ENCODE assay signal across 8 cellular contexts in genomic region chr17:30477083-30477757, GRCh38. TPM values are rescaled to one million over a fixed set of nuclear protein-coding genes. Genes with fewer than 3 reads are reported as not detected.
DNase-seq lines count a peak whose midpoint lies in the region; ATAC-seq, FAIRE-seq and TF ChIP-seq lines count a peak whose summit lies in the region.

Gene GOSR1, plus strand, starts transcription at chr17:30477408. Its CDS starts 26 bp downstream, at chr17:30477434.

- H3K4me1 ChIP-seq in A549, result peaks cover 14% of the 10 kb centered on the region; the same call in 2 of the 3 replicates
- no peaks in the 10 kb centered on the region for H3K4me1 ChIP-seq in iPS DF 6.9 (ENCODE audit: control insufficient read depth, insufficient read depth, low read length)
- H3K4me1 ChIP-seq in gastrocnemius medialis, result peaks cover 18 to 19% of the 10 kb centered on the region in 2 donors

- peak; percentile 98 for FAIRE-seq in A549 (lab: Jason Lieb, UNC)

- H3K36me3 ChIP-seq in brain microvascular endothelial cell (replicated peaks) (peaks cover 22% of the 10 kb centered on the region), iPS DF 6.9 (ENCODE audit: control insufficient read depth, insufficient read depth, low read length) (no peaks in the 10 kb centered on the region; the same call in 1 of the 2 replicates), gastrocnemius medialis (peaks cover 0 to 27% of the 10 kb centered on the region in 2 donors)

- peak within 1 kb of the TSS; percentile 95 for H3K27ac ChIP-seq in A549
- peak within 1 kb of the TSS; percentile 98 for H3K27ac ChIP-seq in brain microvascular endothelial cell
- H3K27ac ChIP-seq in iPS DF 6.9 (ENCODE audit: low read length), result no peak within 1 kb of the TSS
- H3K27ac ChIP-seq in gastrocnemius medialis, result peak within 1 kb of the TSS; percentile 89 to 97 (median 94)

- no peak for TF ChIP-seq EP300 in A549 (IDR thresholded peaks at IDR 0.05)

- peak within 1 kb of the TSS; percentile 77 for H3K4me3 ChIP-seq in A549
- H3K4me3 ChIP-seq in brain microvascular endothelial cell (ENCODE audit: low read depth, low read length), result peak within 1 kb of the TSS; percentile 99
- peak within 1 kb of the TSS; percentile 67 for H3K4me3 ChIP-seq in iPS DF 6.9 (ENCODE audit: low read length)
- peak within 1 kb of the TSS; percentile 74 to 99 (median 88) for H3K4me3 ChIP-seq in gastrocnemius medialis

- WGBS in A549 (ENCODE audit: missing lambda C conversion rate), result under 1% methylated on average over 33 of the region's 36 CpGs
- no CpG with 5 or more reads among the region's 36 CpGs for WGBS in iPS DF 6.9 (ENCODE audit: insufficient coverage, insufficient read length)

- H3K4me2 ChIP-seq in A549, result peak within 1 kb of the TSS; percentile 89

- no peaks in the 10 kb centered on the region for H3K27me3 ChIP-seq in brain microvascular endothelial cell (replicated peaks)
- H3K27me3 ChIP-seq in iPS DF 6.9 (ENCODE audit: control insufficient read depth, insufficient read depth, low read length), result no peaks in the 10 kb centered on the region
- no peaks in the 10 kb centered on the region for H3K27me3 ChIP-seq in gastrocnemius medialis

- peak; percentile 84 for TF ChIP-seq CTCF in A549 (IDR thresholded peaks at IDR 0.05)
- TF ChIP-seq CTCF in brain microvascular endothelial cell (IDR thresholded peaks at IDR 0.05; ENCODE audit: low read depth, low read length, missing control alignments), result peak; percentile 83
- peak; percentile 54 to 83 (median 69) for TF ChIP-seq CTCF in gastrocnemius medialis (IDR thresholded peaks at IDR 0.05 in 4 of 5, conservative IDR thresholded peaks at IDR 0.05 in 1 of 5)

- intact Hi-C loops in gastrocnemius medialis (cut with DNase I; ENCODE audit: low total_unique reads), result loop anchor here (2.0 to 10.0 kb wide), 4 partner anchors 98 to 1665 kb away; partner anchors contain the start of genes ATAD5, CPD and RHOT1

- H3K9me3 ChIP-seq in A549 (no peaks in the 10 kb centered on the region), iPS DF 6.9 (ENCODE audit: control insufficient read depth, insufficient read depth, low read length) (no peaks in the 10 kb centered on the region), gastrocnemius medialis (no peaks in the 10 kb centered on the region)

- peak; percentile 55 to 57 for TF ChIP-seq RAD21 in A549 (conservative IDR thresholded peaks at IDR 0.05 in 1 of 2, IDR thresholded peaks at IDR 0.05 in 1 of 2)

- CTCF ChIA-PET in A549 (lab: Yijun Ruan, JAX), result interaction anchor here (0.6 to 4.5 kb wide), 38 partner anchors 8 to 392 kb away, joined by 3 to 37 read pairs (median 5); no protein-coding TSS in a partner anchor

- in situ Hi-C loops in brain microvascular endothelial cell (cut with HindIII; ENCODE audit: low pct_ligation_motif_present, low sequenced_read_pairs), result no loop called here
- in situ Hi-C loops in gastrocnemius medialis (cut with MboI; ENCODE audit: low sequenced_read_pairs in 4 of 4), result no loop called here

- POLR2A ChIA-PET in A549 (lab: Yijun Ruan, JAX), result interaction anchor here (0.6 to 2.0 kb wide), 7 partner anchors 8 to 356 kb away, joined by 3 to 16 read pairs (median 5); partner anchors contain the start of gene CPD

- peak; percentile 94 for TF ChIP-seq POLR2A in A549 (IDR thresholded peaks at IDR 0.05; ENCODE audit: low read length)
- peak; percentile 36 to 40 for TF ChIP-seq POLR2A in gastrocnemius medialis (IDR thresholded peaks at IDR 0.05)

- ATAC-seq in A549 (peak; percentile 100), GM18520 (IDR thresholded peaks at IDR 0.05; ENCODE audit: unreplicated experiment) (peak; percentile 91), HG03064 (IDR thresholded peaks at IDR 0.05; ENCODE audit: low read depth, unreplicated experiment) (peak; percentile 74), gastrocnemius medialis (peak; percentile 99 to 100)

- DNase-seq in A549 (ENCODE audit: low read depth in 1 of 2, low spot score in 1 of 2), result peak; percentile 96 to 98
- DNase-seq in NCI-H2107 treated with DMSO at 0.1 percent for 48 hours (lab: John Stamatoyannopoulos, UW; ENCODE audit: unreplicated experiment), result peak; percentile 88
- peak; percentile 91 for DNase-seq in UCSD-AML1 (lab: John Stamatoyannopoulos, UW; ENCODE audit: unreplicated experiment)
- peak; percentile 94 for DNase-seq in brain microvascular endothelial cell
- peak; percentile 94 for DNase-seq in iPS DF 6.9 (ENCODE audit: low read depth, low spot score)
- peak; percentile 91 to 93 for DNase-seq in gastrocnemius medialis

TF ChIP-seq in A549, 52 proteins besides CTCF, POLR2A, EP300 and RAD21:
- peak; percentile 49; the same call in 1 of the 2 replicates for TF ChIP-seq HDAC2 (IDR thresholded peaks at IDR 0.05)
- TF ChIP-seq, protein P1, sequence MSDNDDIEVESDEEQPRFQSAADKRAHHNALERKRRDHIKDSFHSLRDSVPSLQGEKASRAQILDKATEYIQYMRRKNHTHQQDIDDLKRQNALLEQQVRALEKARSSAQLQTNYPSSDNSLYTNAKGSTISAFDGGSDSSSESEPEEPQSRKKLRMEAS (IDR thresholded peaks at IDR 0.05), result peak; percentile 90
- peak; percentile 99 for TF ChIP-seq PHF8 (IDR thresholded peaks at IDR 0.05; ENCODE audit: borderline replicate concordance, low read depth)
- peak; percentile 82 for TF ChIP-seq MYC (IDR thresholded peaks at IDR 0.05; ENCODE audit: borderline replicate concordance, low read length)
- TF ChIP-seq JUN (IDR thresholded peaks at IDR 0.05), result peak; percentile 84 to 95
- no peak for TF ChIP-seq JUNB (IDR thresholded peaks at IDR 0.05)
- TF ChIP-seq FOSL2 (IDR thresholded peaks at IDR 0.05), result no peak
- TF ChIP-seq FOSL2 (CRISPR knock-in tag; IDR thresholded peaks at IDR 0.05), result 0 out of 2 replicates have a peak, but pooled peaks have one; percentile 21
- peak; percentile 74 for TF ChIP-seq SMC3 (IDR thresholded peaks at IDR 0.05)
- TF ChIP-seq TFCP2L1 (CRISPR knock-in tag; IDR thresholded peaks at IDR 0.05), result peak; percentile 84
- TF ChIP-seq GATA3 (IDR thresholded peaks at IDR 0.05; ENCODE audit: borderline replicate concordance), result peak; percentile 15; the same call in 1 of the 2 replicates
- TF ChIP-seq TP53 (CRISPR knock-in tag; IDR thresholded peaks at IDR 0.05), result peak; percentile 65; the same call in 1 of the 2 replicates
- TF ChIP-seq, protein P2, sequence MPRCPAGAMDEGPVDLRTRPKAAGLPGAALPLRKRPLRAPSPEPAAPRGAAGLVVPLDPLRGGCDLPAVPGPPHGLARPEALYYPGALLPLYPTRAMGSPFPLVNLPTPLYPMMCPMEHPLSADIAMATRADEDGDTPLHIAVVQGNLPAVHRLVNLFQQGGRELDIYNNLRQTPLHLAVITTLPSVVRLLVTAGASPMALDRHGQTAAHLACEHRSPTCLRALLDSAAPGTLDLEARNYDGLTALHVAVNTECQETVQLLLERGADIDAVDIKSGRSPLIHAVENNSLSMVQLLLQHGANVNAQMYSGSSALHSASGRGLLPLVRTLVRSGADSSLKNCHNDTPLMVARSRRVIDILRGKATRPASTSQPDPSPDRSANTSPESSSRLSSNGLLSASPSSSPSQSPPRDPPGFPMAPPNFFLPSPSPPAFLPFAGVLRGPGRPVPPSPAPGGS (IDR thresholded peaks at IDR 0.05), result peak; percentile 80; the same call in 2 of the 3 replicates
- no peak for TF ChIP-seq HOXB5 (CRISPR knock-in tag; IDR thresholded peaks at IDR 0.05)
- peak; percentile 97 for TF ChIP-seq KDM5A (IDR thresholded peaks at IDR 0.05)
- no peak for TF ChIP-seq CBX8 (IDR thresholded peaks at IDR 0.05)
- TF ChIP-seq EHF (CRISPR knock-in tag; IDR thresholded peaks at IDR 0.05), result no peak

RNA-seq across cellular contexts. Expression of gene GOSR1, which starts in this region (rescaled TPM):
- polyA plus RNA-seq in A549 (2011; rRNA removed) (46.1 and 49.6 TPM in 2 replicates), A549 (2017; fragmentation: RNase III; extraction: RNeasy Plus Mini Kit Qiagen cat#74134 plus additional on column Dnase treatment) (45.1 to 55.4 TPM (median 48.8 TPM) in 3 replicates)
- 10.9 and 14.3 TPM in 2 replicates for polyA plus RNA-seq in A549 (2012; cell fraction: cytosol; rRNA removed)
- 15.4 and 17.7 TPM in 2 replicates for polyA plus RNA-seq in A549 (2012; cell fraction: nucleus; rRNA removed)
- 41.5 and 51.0 TPM in 2 replicates for polyA minus RNA-seq in A549 (2011; rRNA and poly(A)+ RNA removed)
- 10 to 100 TPM; 22.7 to 29.1 (median 25.8) TPM for total RNA-seq in gastrocnemius medialis
